ENCODE assay signal across 19 cellular contexts in genomic region chr9:68883224-68883623, GRCh38.
"Had no signal": no experiment of that assay in that cellular context is flagged by ENCODE, and none has a peak within 500 bp of the region (broad histone marks: within the 10 kb centered on the region; RNA-seq: fewer than 3 reads in every experiment).

No MANE protein-coding gene starts in this region.

- H3K4me3 ChIP-seq: dorsolateral prefrontal cortex, lung, ovary, psoas muscle, sigmoid colon, stomach, thyroid gland, vagina had no signal

- H3K27me3 ChIP-seq: dorsolateral prefrontal cortex, ovary, sigmoid colon, stomach, thyroid gland, vagina had no signal

- H3K4me1 ChIP-seq: psoas muscle, sigmoid colon, stomach, thyroid gland, vagina had no signal

- H3K9me3 ChIP-seq: ovary, psoas muscle, sigmoid colon, stomach, thyroid gland, vagina had no signal

- H3K27ac ChIP-seq: dorsolateral prefrontal cortex, ovary, psoas muscle, sigmoid colon, stomach, thyroid gland, vagina had no signal

- H3K36me3 ChIP-seq: ovary, sigmoid colon, stomach, thyroid gland, vagina had no signal

- DNase-seq: dorsolateral prefrontal cortex; effector CD4-positive, alpha-beta T cell; kidney; natural killer cell; occipital lobe; ovary; posterior cingulate gyrus; psoas muscle; right cardiac atrium; sigmoid colon; stimulated activated CD4-positive, alpha-beta T cell treated with anti-CD3 and anti-CD28 coated beads, Interleukin-2, amount 100 ng/mL, for 24 hours; stimulated activated CD4-positive, alpha-beta T cell treated with anti-CD3 and anti-CD28 coated beads, Interleukin-4, amount 100 ng/mL, for 24 hours; stimulated activated naive CD4-positive, alpha-beta T cell treated with Interleukin-2 at 50 U/mL for 16 hours; stomach; thyroid gland; trophoblast cell had no signal

- FAIRE-seq: frontal cortex, kidney had no signal
